19 cellular contexts compared by ENCODE assay signal in genomic region chr1:8699679-8700078, GRCh38.
DNase-seq lines count a peak whose midpoint lies in the region; ATAC-seq, FAIRE-seq and TF ChIP-seq lines count a peak whose summit lies in the region.
"Had no signal": no experiment of that assay in that cellular context is flagged by ENCODE, and none has a peak within 500 bp of the region (broad histone marks: within the 10 kb centered on the region; RNA-seq: fewer than 3 reads in every experiment).

No MANE protein-coding gene starts in this region.

- WGBS in HepG2 (ENCODE audit: low lambda C conversion rate) = 95% methylated on average over 7 of the region's 7 CpGs
- WGBS in right lobe of liver (ENCODE audit: insufficient coverage, low coverage, low lambda C conversion rate, missing lambda C conversion rate) = 95% methylated on average over 7 of the region's 7 CpGs
- WGBS in mesendoderm (ENCODE audit: extremely low coverage, insufficient coverage, low lambda C conversion rate) = no CpG with 5 or more reads among the region's 7 CpGs

- peak overlapping the region; percentile 39 for H4K8ac ChIP-seq in mesendoderm (ENCODE audit: low read depth, low read length)

- H2BK120ac ChIP-seq in mesendoderm (ENCODE audit: low read depth, low read length) = no peak overlapping the region

- no peak overlapping the region for H3K23ac ChIP-seq in mesendoderm (ENCODE audit: low read length)

- no peaks in the 10 kb centered on the region; a peak in 1 of 5 replicates for H3K27me3 ChIP-seq in HepG2 (ENCODE audit: control insufficient read depth in 1 of 2, insufficient read depth in 2 of 2, low read length in 2 of 2)
- no peaks in the 10 kb centered on the region for H3K27me3 ChIP-seq in right lobe of liver
- H3K27me3 ChIP-seq in mesendoderm (ENCODE audit: insufficient read depth, low read length, poor library complexity) = no peaks in the 10 kb centered on the region

- no peak for TF ChIP-seq RAD21 in HepG2 (CRISPR knock-in tag; IDR thresholded peaks at IDR 0.05)

- peaks cover 91% of the 10 kb centered on the region for H3K79me2 ChIP-seq in HepG2 (ENCODE audit: insufficient read depth, low read length)
- H3K79me2 ChIP-seq in mesendoderm (ENCODE audit: control insufficient read depth, insufficient read depth, low read length) = peaks cover 62% of the 10 kb centered on the region

- no peaks in the 10 kb centered on the region for H3K9me3 Mint-ChIP-seq in stimulated activated naive B cell treated with anti-CD40 and anti-IgM and Interleukin-4, amounts not matched to agents 10 μg/mL and 1 μg/mL and 100 μg/mL, for 72 hours

- DNase-seq in HepG2 (ENCODE audit: low spot score) (no peak), right lobe of liver (no peak), mesendoderm (no peak), SIG-M5 (lab: John Stamatoyannopoulos, UW) (no peak), D341Med (ENCODE audit: low spot score) (no peak), DMS79 (lab: John Stamatoyannopoulos, UW) (no peak)
- no peak for DNase-seq in stimulated activated naive B cell treated with anti-CD40 and anti-IgM and Interleukin-4, amounts not matched to agents 10 μg/mL and 1 μg/mL and 100 μg/mL, for 72 hours
- DNase-seq: CD8-positive, alpha-beta memory T cell; DMS 273 treated with DMSO at 0.1 percent for 48 hours; EL; Karpas-422; MM.1S; NCI-H1105; NCI-H1694 treated with DMSO at 0.1 percent for 48 hours; NCI-H446; Right ventricle myocardium superior had no signal

- POLR2A ChIA-PET in HepG2 (lab: Yijun Ruan, JAX) = no interaction called here

- ATAC-seq in HepG2 (no peak), right lobe of liver (no peak)
- ATAC-seq in stimulated activated naive B cell treated with anti-CD40 and anti-IgM and Interleukin-4, amounts not matched to agents 10 μg/mL and 1 μg/mL and 100 μg/mL, for 72 hours (replicated peaks) = no peak

- H3K36me3 ChIP-seq in HepG2 (replicated peaks in 1 of 2; ENCODE audit: control insufficient read depth in 1 of 2, insufficient read depth in 2 of 2, low read length in 2 of 2) (no peaks in the 10 kb centered on the region; a peak in 1 of 5 replicates), right lobe of liver (no peaks in the 10 kb centered on the region), mesendoderm (ENCODE audit: control insufficient read depth, insufficient read depth, low read length) (no peaks in the 10 kb centered on the region)
- H3K36me3 ChIP-seq: HAP-1 had no signal

- FAIRE-seq in HepG2 (lab: Jason Lieb, UNC) = no peak
- FAIRE-seq: GM18507 had no signal

- intact Hi-C loops in HepG2 (cut with micrococcal nuclease; ENCODE audit: unreplicated experiment) (loop anchor here (5.0 to 10.0 kb wide), 3 partner anchors 43 to 325 kb away; no protein-coding TSS in a partner anchor), right lobe of liver (cut with DNase I) (no loop called here)

- CTCF ChIA-PET in HepG2 (lab: Yijun Ruan, JAX; ENCODE audit: low intra/inter-chr PET ratio, low total read pairs) = no interaction called here

- H3K4me1 ChIP-seq in HepG2 (ENCODE audit: insufficient read depth, low read length) = peaks cover 70% of the 10 kb centered on the region
- H3K4me1 ChIP-seq in right lobe of liver = peaks cover 0 to 14% (median 3%) of the 10 kb centered on the region in 4 donors
- peaks cover 3% of the 10 kb centered on the region for H3K4me1 ChIP-seq in mesendoderm (ENCODE audit: control insufficient read depth, low read depth, low read length)

- no peak overlapping the region for H3K9ac ChIP-seq in HepG2 (ENCODE audit: insufficient read depth, low read depth, low read length)
- H3K9ac ChIP-seq in mesendoderm (ENCODE audit: low read length) = no peak overlapping the region

- H3K27ac Mint-ChIP-seq in stimulated activated naive B cell treated with anti-CD40 and anti-IgM and Interleukin-4, amounts not matched to agents 10 μg/mL and 1 μg/mL and 100 μg/mL, for 72 hours = peak overlapping the region; percentile 34

- H3K56ac ChIP-seq in mesendoderm (ENCODE audit: low read length) = no peak overlapping the region

- TF ChIP-seq EP300 in HepG2 (IDR thresholded peaks at IDR 0.05; ENCODE audit: low read depth in 2 of 2, low read length in 2 of 2) = no peak
- no peak for TF ChIP-seq EP300 in HepG2 (CRISPR knock-in tag; IDR thresholded peaks at IDR 0.05; ENCODE audit: borderline replicate concordance)

- peak overlapping the region; percentile 69 for H3K4me2 ChIP-seq in HepG2 (ENCODE audit: low read depth, low read length)
- no peak overlapping the region for H3K4me2 ChIP-seq in mesendoderm (ENCODE audit: low read length)

- no peak overlapping the region for H2BK5ac ChIP-seq in mesendoderm (ENCODE audit: low read length)

- no peak for TF ChIP-seq CTCF in HepG2 (CRISPR knock-in tag; IDR thresholded peaks at IDR 0.05)
- no peak for TF ChIP-seq CTCF in right lobe of liver (IDR thresholded peaks at IDR 0.05)
- no peak for TF ChIP-seq CTCF in VCaP (conservative IDR thresholded peaks at IDR 0.05)

- H3K4me1 Mint-ChIP-seq in stimulated activated naive B cell treated with anti-CD40 and anti-IgM and Interleukin-4, amounts not matched to agents 10 μg/mL and 1 μg/mL and 100 μg/mL, for 72 hours = peaks cover 32 to 59% of the 10 kb centered on the region in 2 donors

- in situ Hi-C loops in HepG2 (cut with HindIII; ENCODE audit: extremely low pct_ligation_motif_present, low pct_unique_long_range_greater_than_20kb) = no loop called here

- no peak overlapping the region for H2BK15ac ChIP-seq in mesendoderm (replicated peaks; ENCODE audit: low read depth)

- H2AK5ac ChIP-seq in mesendoderm (ENCODE audit: low read length) = no peak overlapping the region

- BruUV-seq in HepG2 (replicated peaks; lab: Mats Ljungman, UMichigan) = no TSS peak

- no peak overlapping the region for H3K18ac ChIP-seq in mesendoderm (ENCODE audit: low read length)

- H2AFZ ChIP-seq in HepG2 (ENCODE audit: low read length) = no peak overlapping the region

- peaks cover 1 to 22% of the 10 kb centered on the region in 2 donors for H3K36me3 Mint-ChIP-seq in stimulated activated naive B cell treated with anti-CD40 and anti-IgM and Interleukin-4, amounts not matched to agents 10 μg/mL and 1 μg/mL and 100 μg/mL, for 72 hours
- H3K36me3 Mint-ChIP-seq: CD8-positive, alpha-beta memory T cell had no signal

- no peaks in the 10 kb centered on the region for H3K27me3 Mint-ChIP-seq in stimulated activated naive B cell treated with anti-CD40 and anti-IgM and Interleukin-4, amounts not matched to agents 10 μg/mL and 1 μg/mL and 100 μg/mL, for 72 hours

- no peak overlapping the region for H4K5ac ChIP-seq in mesendoderm (ENCODE audit: low read length)

- H3K9me3 ChIP-seq in HepG2 (ENCODE audit: low read length) (no peaks in the 10 kb centered on the region), right lobe of liver (no peaks in the 10 kb centered on the region)
- H3K9me3 ChIP-seq: HAP-1 had no signal

- H4K20me1 ChIP-seq in HepG2 (ENCODE audit: insufficient read depth, low read length) = peaks cover 35% of the 10 kb centered on the region

- TF ChIP-seq POLR2A in HepG2 (IDR thresholded peaks at IDR 0.05; ENCODE audit: insufficient read depth in 1 of 2, low read depth in 2 of 2, low read length in 2 of 2) (no peak), right lobe of liver (IDR thresholded peaks at IDR 0.05) (no peak)

- H3K4me3 Mint-ChIP-seq in stimulated activated naive B cell treated with anti-CD40 and anti-IgM and Interleukin-4, amounts not matched to agents 10 μg/mL and 1 μg/mL and 100 μg/mL, for 72 hours = peak overlapping the region in 1 of 2 donors; percentile 32
- H3K4me3 Mint-ChIP-seq: CD8-positive, alpha-beta memory T cell had no signal

- H3K27ac ChIP-seq in HepG2 (ENCODE audit: extremely low read length, insufficient read depth, low read length) (no peak overlapping the region), right lobe of liver (no peak overlapping the region), VCaP (peak overlapping the region; percentile 100), mesendoderm (ENCODE audit: low read depth, low read length) (no peak overlapping the region)

- no peak overlapping the region for H3K4ac ChIP-seq in mesendoderm (ENCODE audit: low read depth, low read length)

- H3K79me1 ChIP-seq in mesendoderm (ENCODE audit: low read length) = peaks cover 4% of the 10 kb centered on the region

- peak overlapping the region; percentile 24 to 36 (median 28); a peak in 4 of 6 replicates for H3K4me3 ChIP-seq in HepG2 (replicated peaks in 1 of 3; ENCODE audit: insufficient read depth in 1 of 3, low read depth in 2 of 3, low read length in 3 of 3)
- H3K4me3 ChIP-seq in right lobe of liver = no peak overlapping the region
- H3K4me3 ChIP-seq in mesendoderm (ENCODE audit: low read length) = no peak overlapping the region
- H3K4me3 ChIP-seq: HAP-1 had no signal

TF ChIP-seq in HepG2, 621 proteins besides CTCF, POLR2A, EP300 and RAD21:
- TF ChIP-seq ZNF124 (CRISPR knock-in tag; IDR thresholded peaks at IDR 0.05) = no peak
- TF ChIP-seq RBAK (CRISPR knock-in tag; IDR thresholded peaks at IDR 0.05) = no peak
- TF ChIP-seq THAP11 (CRISPR knock-in tag; IDR thresholded peaks at IDR 0.05) = no peak
- no peak for TF ChIP-seq GLI4 (CRISPR knock-in tag; IDR thresholded peaks at IDR 0.05; ENCODE audit: borderline replicate concordance)
- no peak for TF ChIP-seq PHF20 (CRISPR knock-in tag; IDR thresholded peaks at IDR 0.05)
- no peak for TF ChIP-seq ZSCAN12 (CRISPR knock-in tag; IDR thresholded peaks at IDR 0.05)
- no peak for TF ChIP-seq MATR3 (CRISPR knock-in tag; IDR thresholded peaks at IDR 0.05)
- no peak for TF ChIP-seq RFX1 (IDR thresholded peaks at IDR 0.05)
- TF ChIP-seq NFYC (CRISPR knock-in tag; IDR thresholded peaks at IDR 0.05) = no peak
- TF ChIP-seq KDM2A (CRISPR knock-in tag; IDR thresholded peaks at IDR 0.05; ENCODE audit: borderline replicate concordance, low read depth) = no peak
- no peak for TF ChIP-seq MAF1 (CRISPR knock-in tag; IDR thresholded peaks at IDR 0.05; ENCODE audit: borderline replicate concordance)
- TF ChIP-seq SMYD3 (CRISPR knock-in tag; IDR thresholded peaks at IDR 0.05) = no peak
- TF ChIP-seq USF2 (IDR thresholded peaks at IDR 0.05; ENCODE audit: low read depth, low read length) = no peak
- TF ChIP-seq USF2 (CRISPR knock-in tag; IDR thresholded peaks at IDR 0.05; ENCODE audit: borderline replicate concordance) = no peak

Comparison
In these comparisons a context has a peak if more than half of its experiments do, and no peak if none do; other contexts are left out.
1. H3K4me3 ChIP-seq: peak in HepG2 (3 of 3); none in right lobe of liver (0 of 3) and mesendoderm (single experiment).